26 cellular contexts compared by ENCODE assay signal in genomic region chrX:18809641-18810040, GRCh38.
DNase-seq lines count a peak whose midpoint lies in the region; ATAC-seq, FAIRE-seq and TF ChIP-seq lines count a peak whose summit lies in the region.
"Had no signal": no experiment of that assay in that cellular context is flagged by ENCODE, and none has a peak within 500 bp of the region (broad histone marks: within the 10 kb centered on the region; RNA-seq: fewer than 3 reads in every experiment).

No MANE protein-coding gene starts in this region.

- H3K9me3 ChIP-seq in HEK293 (ENCODE audit: control insufficient read depth, insufficient read depth, low read depth, low read length) (no peaks in the 10 kb centered on the region), pancreas (no peaks in the 10 kb centered on the region)
- H3K9me3 ChIP-seq: BE2C, BLaER1 had no signal

- in situ Hi-C loops in SK-MEL-5 (cut with HindIII; ENCODE audit: low pct_unique_long_range_greater_than_20kb, low sequenced_read_pairs): no loop called here

- peak; percentile 13 for FAIRE-seq in pancreas (lab: Jason Lieb, UNC)
- FAIRE-seq: A204.1, GM12878, GM12892, GM18507 had no signal

- no peak for ATAC-seq in pancreas
- ATAC-seq: GM12878 had no signal

- DNase-seq in SK-MEL-5 (ENCODE audit: low read depth, low spot score) (peak; percentile 78), pancreas (no peak), posterior vena cava (ENCODE audit: low spot score) (no peak), NCI-H69 (lab: John Stamatoyannopoulos, UW) (no peak)
- no peak for DNase-seq in effector CD4-positive, alpha-beta T cell
- DNase-seq: 8988T; ACHN; BE2C; C1 segment of cervical spinal cord; CD4-positive, alpha-beta memory T cell; CD4-positive, CD25-positive, alpha-beta regulatory T cell; CD8-positive, alpha-beta memory T cell; COR-L47; DMS 273 treated with DMSO at 0.1 percent for 48 hours; DMS153; DMS53; DMS79; DND-41; EL; GDM1 had no signal

- no peaks in the 10 kb centered on the region for H3K36me3 ChIP-seq in HEK293 (ENCODE audit: control insufficient read depth in 2 of 2, insufficient read depth in 1 of 2, low read length in 2 of 2)
- no peaks in the 10 kb centered on the region for H3K36me3 ChIP-seq in pancreas
- H3K36me3 ChIP-seq: BE2C, BLaER1 had no signal

- CTCF ChIA-PET in HEK293 (lab: Yijun Ruan, JAX): interaction anchor here (0.6 kb wide), 1 partner anchor 348 kb away, joined by 3 read pairs; no protein-coding TSS in a partner anchor

- POLR2A ChIA-PET in HEK293 (lab: Yijun Ruan, JAX): no interaction called here

- H3K27ac ChIP-seq in HEK293 (ENCODE audit: extremely low read depth, low read depth, low read length): no peak overlapping the region
- no peak overlapping the region for H3K27ac ChIP-seq in pancreas
- H3K27ac ChIP-seq: BLaER1 had no signal

- H3K4me1 ChIP-seq in HEK293 (ENCODE audit: control insufficient read depth, insufficient read depth, low read length): no peaks in the 10 kb centered on the region
- no peaks in the 10 kb centered on the region for H3K4me1 ChIP-seq in pancreas
- H3K4me1 ChIP-seq: BE2C, BLaER1 had no signal

- intact Hi-C loops in pancreas (cut with DNase I) (no loop called here), posterior vena cava (cut with DNase I) (no loop called here)

- TF ChIP-seq CTCF in HEK293 (tag by site-specific recombination; IDR thresholded peaks at IDR 0.05) (no peak), pancreas (IDR thresholded peaks at IDR 0.05) (no peak)

- H3K27me3 ChIP-seq in pancreas: no peaks in the 10 kb centered on the region
- H3K27me3 ChIP-seq: BE2C had no signal

- H3K4me3 ChIP-seq in HEK293 (ENCODE audit: low read depth, low read length): no peak overlapping the region
- H3K4me3 ChIP-seq in pancreas: no peak overlapping the region
- H3K4me3 ChIP-seq: BLaER1, GM12878 had no signal

TF ChIP-seq in HEK293, 187 proteins besides CTCF, POLR2A, EP300 and RAD21:
- TF ChIP-seq ATF2 (tag by site-specific recombination; IDR thresholded peaks at IDR 0.05; ENCODE audit: low read depth): peak; percentile 51
- TF ChIP-seq HOXC10 (CRISPR knock-in tag; IDR thresholded peaks at IDR 0.05): no peak
TF ChIP-seq in HEK293: peak in this region for 1.
